ENCODE assay signal across 31 cellular contexts in genomic region chr2:114464961-114465706, GRCh38. TPM values are rescaled to one million over a fixed set of nuclear protein-coding genes. Genes with fewer than 3 reads are reported as not detected.
"Had no signal": no experiment of that assay in that cellular context is flagged by ENCODE, and none has a peak within 500 bp of the region (broad histone marks: within the 10 kb centered on the region; RNA-seq: fewer than 3 reads in every experiment).

No MANE protein-coding gene starts in this region.

- H3K27me3 Mint-ChIP-seq: natural killer cell treated with Interleukin-12 subunit alpha and Interleukin-12 subunit beta and Interleukin-15 and Interleukin-18, amount 100 ng/mL, for 72 hours; progenitor cell of endocrine pancreas; stimulated activated naive B cell treated with anti-CD40 and anti-IgM and Interleukin-4, amounts not matched to agents 10 μg/mL and 1 μg/mL and 100 μg/mL, for 72 hours; type B pancreatic cell had no signal

- H3K27ac Mint-ChIP-seq: naive B cell; naive thymus-derived CD8-positive, alpha-beta T cell; natural killer cell treated with Interleukin-12 subunit alpha and Interleukin-12 subunit beta and Interleukin-15 and Interleukin-18, amount 100 ng/mL, for 72 hours; nephron progenitor cell; neural progenitor cell; progenitor cell of endocrine pancreas; stimulated activated effector memory CD8-positive, alpha-beta T cell treated with anti-CD3 and anti-CD28 coated beads, Interleukin-12 subunit alpha, Interleukin-12 subunit beta, amount 100 ng/mL, for 72 hours; stimulated activated naive B cell treated with anti-CD40 and anti-IgM and Interleukin-4, amounts not matched to agents 10 μg/mL and 1 μg/mL and 100 μg/mL, for 72 hours; stimulated activated naive CD8-positive, alpha-beta T cell treated with anti-CD3 and anti-CD28 coated beads, Interleukin-15, Interleukin-2, amounts not matched to agents 100 ng/mL and 50 ng/mL, for 24 hours; type B pancreatic cell had no signal

- H3K27me3 ChIP-seq: neural progenitor cell, ovary, right lobe of liver, thyroid gland, tibial nerve, upper lobe of right lung, uterus had no signal

- H3K36me3 Mint-ChIP-seq: naive B cell; naive thymus-derived CD8-positive, alpha-beta T cell; natural killer cell treated with Interleukin-12 subunit alpha and Interleukin-12 subunit beta and Interleukin-15 and Interleukin-18, amount 100 ng/mL, for 72 hours; neural progenitor cell; stimulated activated effector memory CD8-positive, alpha-beta T cell treated with anti-CD3 and anti-CD28 coated beads, Interleukin-12 subunit alpha, Interleukin-12 subunit beta, amount 100 ng/mL, for 72 hours; stimulated activated naive B cell treated with anti-CD40 and anti-IgM and Interleukin-4, amounts not matched to agents 10 μg/mL and 1 μg/mL and 100 μg/mL, for 72 hours; type B pancreatic cell had no signal

- H3K4me3 ChIP-seq: neural progenitor cell, ovary, psoas muscle, right lobe of liver, skin epidermis, stomach, thoracic aorta, thyroid gland, tibial nerve, upper lobe of right lung, uterus had no signal

- H3K4me3 Mint-ChIP-seq: naive B cell; naive thymus-derived CD8-positive, alpha-beta T cell; natural killer cell treated with Interleukin-12 subunit alpha and Interleukin-12 subunit beta and Interleukin-15 and Interleukin-18, amount 100 ng/mL, for 72 hours; nephron progenitor cell; neural progenitor cell; stimulated activated effector memory CD8-positive, alpha-beta T cell treated with anti-CD3 and anti-CD28 coated beads, Interleukin-12 subunit alpha, Interleukin-12 subunit beta, amount 100 ng/mL, for 72 hours; stimulated activated naive B cell treated with anti-CD40 and anti-IgM and Interleukin-4, amounts not matched to agents 10 μg/mL and 1 μg/mL and 100 μg/mL, for 72 hours; stimulated activated naive CD8-positive, alpha-beta T cell treated with anti-CD3 and anti-CD28 coated beads, Interleukin-15, Interleukin-2, amounts not matched to agents 100 ng/mL and 50 ng/mL, for 24 hours; type B pancreatic cell had no signal

- ATAC-seq: naive thymus-derived CD8-positive, alpha-beta T cell; natural killer cell treated with Interleukin-12 subunit alpha and Interleukin-12 subunit beta and Interleukin-15 and Interleukin-18, amount 100 ng/mL, for 72 hours; psoas muscle; right cardiac atrium; right lobe of liver; stimulated activated effector memory CD8-positive, alpha-beta T cell treated with anti-CD3 and anti-CD28 coated beads, Interleukin-12 subunit alpha, Interleukin-12 subunit beta, amount 100 ng/mL, for 72 hours; stimulated activated naive B cell treated with anti-CD40 and anti-IgM and Interleukin-4, amounts not matched to agents 10 μg/mL and 1 μg/mL and 100 μg/mL, for 72 hours; upper lobe of right lung had no signal

- H3K4me1 Mint-ChIP-seq: naive B cell; naive thymus-derived CD8-positive, alpha-beta T cell; neural progenitor cell; stimulated activated effector memory CD8-positive, alpha-beta T cell treated with anti-CD3 and anti-CD28 coated beads, Interleukin-12 subunit alpha, Interleukin-12 subunit beta, amount 100 ng/mL, for 72 hours; stimulated activated naive B cell treated with anti-CD40 and anti-IgM and Interleukin-4, amounts not matched to agents 10 μg/mL and 1 μg/mL and 100 μg/mL, for 72 hours had no signal

- H3K36me3 ChIP-seq: neural progenitor cell, ovary, right lobe of liver, stomach, thoracic aorta, thyroid gland, tibial nerve, upper lobe of right lung, uterus had no signal

- H3K9me3 ChIP-seq: ovary, psoas muscle, right lobe of liver, stomach, thoracic aorta, thyroid gland, tibial nerve, upper lobe of right lung, uterus had no signal

- H3K9me3 Mint-ChIP-seq: naive thymus-derived CD8-positive, alpha-beta T cell; nephron progenitor cell; neural progenitor cell; stimulated activated naive CD8-positive, alpha-beta T cell treated with anti-CD3 and anti-CD28 coated beads, Interleukin-15, Interleukin-2, amounts not matched to agents 100 ng/mL and 50 ng/mL, for 24 hours; type B pancreatic cell had no signal

- H2AFZ ChIP-seq: neural progenitor cell, parathyroid adenoma had no signal

- H3K4me2 ChIP-seq: neural progenitor cell had no signal

- H3K27ac ChIP-seq: neural progenitor cell, ovary, parathyroid adenoma, psoas muscle, right lobe of liver, skin epidermis, stomach, thoracic aorta, thyroid gland, tibial nerve, upper lobe of right lung, uterus had no signal

- H3K4me1 ChIP-seq: parathyroid adenoma, psoas muscle, right lobe of liver, stomach, thyroid gland, tibial nerve, upper lobe of right lung, uterus had no signal

- DNase-seq: naive B cell; naive thymus-derived CD8-positive, alpha-beta T cell; nephron progenitor cell; occipital lobe; ovary; posterior cingulate gyrus; psoas muscle; right cardiac atrium; right lobe of liver; stimulated activated CD4-positive, alpha-beta T cell treated with anti-CD3 and anti-CD28 coated beads, Interleukin-15, amount 100 ng/mL, for 24 hours; stimulated activated CD4-positive, alpha-beta T cell treated with anti-CD3 and anti-CD28 coated beads, Interleukin-2, amount 100 ng/mL, for 24 hours; stimulated activated CD4-positive, alpha-beta T cell treated with anti-CD3 and anti-CD28 coated beads, Interleukin-2, amount 100 ng/mL, for 48 hours; stimulated activated CD4-positive, alpha-beta T cell treated with anti-CD3 and anti-CD28 coated beads, Interleukin-4, amount 100 ng/mL, for 24 hours; stimulated activated naive B cell treated with anti-CD40 and anti-IgM and Interleukin-4, amounts not matched to agents 10 μg/mL and 1 μg/mL and 100 μg/mL, for 72 hours; stimulated activated naive CD4-positive, alpha-beta T cell treated with Interleukin-2 at 50 U/mL for 16 hours; stomach; thyroid gland; upper lobe of right lung; uterus had no signal

- H3K79me2 ChIP-seq: parathyroid adenoma had no signal

RNA-seq across cellular contexts. Expression of gene DPP10, which starts 22.7 kb away (rescaled TPM):
- total RNA-seq: naive thymus-derived CD8-positive, alpha-beta T cell; natural killer cell treated with Interleukin-12 subunit alpha and Interleukin-12 subunit beta and Interleukin-15 and Interleukin-18, amount 100 ng/mL, for 72 hours; osteoblast; psoas muscle; renal cortical epithelial cell; thoracic aorta had no signal
- polyA plus RNA-seq: naive thymus-derived CD8-positive, alpha-beta T cell had no signal
